ENCODE assay signal across 9 cellular contexts in the genomic region with DNA sequence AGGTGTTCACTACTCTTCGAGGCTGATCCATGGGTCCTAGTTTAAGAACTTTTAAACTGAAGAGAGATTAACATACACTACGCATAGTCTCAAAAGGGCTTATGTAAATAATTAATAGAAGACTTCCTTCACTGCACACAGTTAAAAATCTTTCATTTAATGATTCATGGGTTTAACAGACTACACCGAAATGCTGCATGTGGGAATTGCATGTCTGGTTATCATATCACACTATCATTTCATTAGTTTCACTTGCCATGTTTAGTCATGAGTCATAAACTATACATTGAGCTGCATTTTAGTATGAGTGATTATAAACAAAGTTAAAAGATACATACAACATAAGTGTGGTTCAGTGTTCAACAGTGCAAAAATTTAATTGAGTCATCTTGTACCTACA. TPM values are rescaled to one million over a fixed set of nuclear protein-coding genes. Genes with fewer than 3 reads are reported as not detected.
A peak's percentile ranks its signal among the peaks of the same experiment; 100 is the strongest.
DNase-seq lines count a peak whose midpoint lies in the region; ATAC-seq lines count a peak whose summit lies in the region.
"Had no signal": no experiment of that assay in that cellular context is flagged by ENCODE, and none has a peak within 500 bp of the region (broad histone marks: within the 10 kb centered on the region; RNA-seq: fewer than 3 reads in every experiment).

No MANE protein-coding gene starts in this region.

- H3K36me3 ChIP-seq in ACC112 (ENCODE audit: insufficient read depth, low read length): peaks cover 19% of the 10 kb centered on the region

- peaks cover 26% of the 10 kb centered on the region for H3K4me1 ChIP-seq in ACC112 (ENCODE audit: control insufficient read depth, insufficient read depth, low read length, unreplicated experiment)
- H3K4me1 ChIP-seq: BLaER1 had no signal

- H3K4me1 Mint-ChIP-seq in activated T-helper 1 cell treated with anti-CD3 and anti-CD28 coated beads, Interleukin-12 subunit alpha, Interleukin-12 subunit beta, Interleukin-2, Interleukin-4 antibody, amounts not matched to agents 30 ng/mL and 10 ng/mL and 1 ng/mL, durations not matched to agents 14 hours and 24 hours and 36 hours (ENCODE audit: low read depth): peaks cover 29% of the 10 kb centered on the region

- no peaks in the 10 kb centered on the region for H3K27me3 ChIP-seq in ACC112 (ENCODE audit: insufficient read depth, low read length)
- H3K27me3 ChIP-seq: BLaER1 had no signal

- peak overlapping the region; percentile 10 for H3K27ac ChIP-seq in ACC112 (ENCODE audit: low read depth, low read length)
- H3K27ac ChIP-seq: BLaER1 had no signal

- ATAC-seq in GM19043 (IDR thresholded peaks at IDR 0.05; ENCODE audit: low read depth, unreplicated experiment) (peak; percentile 95), HG02970 (IDR thresholded peaks at IDR 0.05; ENCODE audit: low FRiP score, unreplicated experiment) (peak; percentile 87)

- no peaks in the 10 kb centered on the region for H3K9me3 Mint-ChIP-seq in activated T-helper 1 cell treated with anti-CD3 and anti-CD28 coated beads, Interleukin-12 subunit alpha, Interleukin-12 subunit beta, Interleukin-2, Interleukin-4 antibody, amounts not matched to agents 30 ng/mL and 10 ng/mL and 1 ng/mL, durations not matched to agents 14 hours and 24 hours and 36 hours

- H3K4me3 Mint-ChIP-seq in activated T-helper 1 cell treated with anti-CD3 and anti-CD28 coated beads, Interleukin-12 subunit alpha, Interleukin-12 subunit beta, Interleukin-2, Interleukin-4 antibody, amounts not matched to agents 30 ng/mL and 10 ng/mL and 1 ng/mL, durations not matched to agents 14 hours and 24 hours and 36 hours: no peak overlapping the region

- no peak overlapping the region for H2AFZ ChIP-seq in ACC112 (ENCODE audit: low read length, unreplicated experiment)

- DNase-seq in activated T-helper 1 cell treated with anti-CD3 and anti-CD28 coated beads, Interleukin-12 subunit alpha, Interleukin-12 subunit beta, Interleukin-2, Interleukin-4 antibody, amounts not matched to agents 30 ng/mL and 10 ng/mL and 1 ng/mL, durations not matched to agents 14 hours and 24 hours and 36 hours (ENCODE audit: low spot score): no peak
- DNase-seq in NCI-H526 treated with DMSO at 0.1 percent for 48 hours (lab: John Stamatoyannopoulos, UW) (no peak), OCI-M2 (lab: John Stamatoyannopoulos, UW; ENCODE audit: unreplicated experiment) (no peak), NK-92 (lab: John Stamatoyannopoulos, UW; ENCODE audit: unreplicated experiment) (no peak), NCI-H774 (lab: John Stamatoyannopoulos, UW) (no peak)

- H3K27me3 Mint-ChIP-seq in activated T-helper 1 cell treated with anti-CD3 and anti-CD28 coated beads, Interleukin-12 subunit alpha, Interleukin-12 subunit beta, Interleukin-2, Interleukin-4 antibody, amounts not matched to agents 30 ng/mL and 10 ng/mL and 1 ng/mL, durations not matched to agents 14 hours and 24 hours and 36 hours (ENCODE audit: insufficient read depth): no peaks in the 10 kb centered on the region

- intact Hi-C loops in activated T-helper 1 cell treated with anti-CD3 and anti-CD28 coated beads, Interleukin-12 subunit alpha, Interleukin-12 subunit beta, Interleukin-2, Interleukin-4 antibody, amounts not matched to agents 30 ng/mL and 10 ng/mL and 1 ng/mL, durations not matched to agents 14 hours and 24 hours and 36 hours (cut with micrococcal nuclease): loop anchor here (1.0 to 5.0 kb wide), 7 partner anchors 9 to 203 kb away; partner anchors contain the start of gene STAT1

- H3K27ac Mint-ChIP-seq in activated T-helper 1 cell treated with anti-CD3 and anti-CD28 coated beads, Interleukin-12 subunit alpha, Interleukin-12 subunit beta, Interleukin-2, Interleukin-4 antibody, amounts not matched to agents 30 ng/mL and 10 ng/mL and 1 ng/mL, durations not matched to agents 14 hours and 24 hours and 36 hours: peak overlapping the region; percentile 76

- peaks cover 39% of the 10 kb centered on the region for H3K36me3 Mint-ChIP-seq in activated T-helper 1 cell treated with anti-CD3 and anti-CD28 coated beads, Interleukin-12 subunit alpha, Interleukin-12 subunit beta, Interleukin-2, Interleukin-4 antibody, amounts not matched to agents 30 ng/mL and 10 ng/mL and 1 ng/mL, durations not matched to agents 14 hours and 24 hours and 36 hours (ENCODE audit: low read depth)

- H3K79me2 ChIP-seq in ACC112 (ENCODE audit: control insufficient read depth, insufficient read depth, low read length, unreplicated experiment): no peaks in the 10 kb centered on the region

- no peak overlapping the region; the same call in 1 of the 2 replicates for H3K4me3 ChIP-seq in ACC112 (ENCODE audit: low read depth, low read length)
- H3K4me3 ChIP-seq: BLaER1 had no signal

RNA-seq across cellular contexts. Expression of gene GLS, which starts 31.2 kb away (rescaled TPM):
- total RNA-seq in activated T-helper 1 cell treated with anti-CD3 and anti-CD28 coated beads, Interleukin-12 subunit alpha, Interleukin-12 subunit beta, Interleukin-2, Interleukin-4 antibody, amounts not matched to agents 30 ng/mL and 10 ng/mL and 1 ng/mL, durations not matched to agents 14 hours and 24 hours and 36 hours: 220 and 237 TPM in 2 replicates
